In genomic region chr9:137236238-137236935, GRCh38 we compare ENCODE assay signal across 8 cellular contexts. TPM values are rescaled to one million over a fixed set of nuclear protein-coding genes. Genes with fewer than 3 reads are reported as not detected.
DNase-seq lines count a peak whose midpoint lies in the region; ATAC-seq and TF ChIP-seq lines count a peak whose summit lies in the region.

No MANE protein-coding gene starts in this region.

- H3K27ac ChIP-seq in Peyer's patch, result peak overlapping the region in 2 of 4 donors; percentile 31 to 77
- no peak overlapping the region for H3K27ac ChIP-seq in fibroblast of lung (ENCODE audit: insufficient read depth, low read length)
- no peak overlapping the region for H3K27ac ChIP-seq in neural cell (ENCODE audit: low read length)

- DNase-seq in GM03348 (ENCODE audit: low spot score), result peak; percentile 93
- DNase-seq in Kasumi-1 (lab: John Stamatoyannopoulos, UW), result peak; percentile 69 to 77
- DNase-seq in Peyer's patch, result peak; percentile 92 to 96 (median 92)
- DNase-seq in activated T-cell treated with anti-CD3 and anti-CD28 coated beads, Interleukin-2, amount 50 U/mL, for 72 hours, result peak; percentile 93 to 94
- peak; percentile 60 to 62 for DNase-seq in fibroblast of lung (ENCODE audit: low read depth in 2 of 2)
- DNase-seq in stimulated activated naive CD8-positive, alpha-beta T cell treated with anti-CD3 and anti-CD28 coated beads, Interleukin-15, Interleukin-2, amounts not matched to agents 100 U/mL and 50 U/mL, for 24 hours, result peak; percentile 97

- H3K9me3 Mint-ChIP-seq in activated T-cell treated with anti-CD3 and anti-CD28 coated beads, Interleukin-2, amount 50 U/mL, for 72 hours, result no peaks in the 10 kb centered on the region

- peak overlapping the region in 3 of 4 donors; percentile 21 to 28 (median 26) for H3K4me3 ChIP-seq in Peyer's patch
- H3K4me3 ChIP-seq in fibroblast of lung (replicated peaks in 1 of 4; ENCODE audit: control extremely low read depth in 1 of 4, insufficient read depth in 1 of 4, low read depth in 3 of 4, low read length in 4 of 4), result peak overlapping the region in 1 of 4 experiments; percentile 7
- H3K4me3 ChIP-seq in neural cell (ENCODE audit: low read length), result no peak overlapping the region

- TF ChIP-seq RAD21 in neural cell (conservative IDR thresholded peaks at IDR 0.05), result peak; percentile 58

- H3K79me2 ChIP-seq in fibroblast of lung (ENCODE audit: control insufficient read depth, insufficient read depth, low read length), result peaks cover 13% of the 10 kb centered on the region
- no peaks in the 10 kb centered on the region for H3K79me2 ChIP-seq in neural cell (replicated peaks; ENCODE audit: insufficient read depth, low read length)

- H4K20me1 ChIP-seq in fibroblast of lung (ENCODE audit: control insufficient read depth, extremely low read depth, insufficient read depth, low read length), result no peaks in the 10 kb centered on the region
- H4K20me1 ChIP-seq in neural cell (ENCODE audit: insufficient read depth), result no peaks in the 10 kb centered on the region

- peaks cover 0 to 4% (median 0%) of the 10 kb centered on the region in 4 donors for H3K9me3 ChIP-seq in Peyer's patch
- H3K9me3 ChIP-seq in fibroblast of lung (ENCODE audit: control insufficient read depth, insufficient read depth, low read depth, low read length), result no peaks in the 10 kb centered on the region
- no peaks in the 10 kb centered on the region for H3K9me3 ChIP-seq in neural cell (ENCODE audit: low read length)

- H3K36me3 ChIP-seq in Peyer's patch (no peaks in the 10 kb centered on the region), fibroblast of lung (ENCODE audit: control insufficient read depth, insufficient read depth, low read length) (no peaks in the 10 kb centered on the region), neural cell (ENCODE audit: insufficient read depth, low read length) (no peaks in the 10 kb centered on the region)

- H3K4me1 Mint-ChIP-seq in activated T-cell treated with anti-CD3 and anti-CD28 coated beads, Interleukin-2, amount 50 U/mL, for 72 hours (ENCODE audit: low read depth), result peaks cover 7% of the 10 kb centered on the region

- H3K36me3 Mint-ChIP-seq in activated T-cell treated with anti-CD3 and anti-CD28 coated beads, Interleukin-2, amount 50 U/mL, for 72 hours (ENCODE audit: insufficient read depth in 2 of 2), result peaks cover 0 to 4% of the 10 kb centered on the region in 2 donors

- H3F3A ChIP-seq in neural cell (ENCODE audit: insufficient read depth, low read length, poor library complexity, severe bottlenecking), result no peaks in the 10 kb centered on the region

- peak; percentile 26 to 35 for ATAC-seq in activated T-cell treated with anti-CD3 and anti-CD28 coated beads, Interleukin-2, amount 50 U/mL, for 72 hours (replicated peaks in 1 of 2)
- peak; percentile 38 for ATAC-seq in stimulated activated naive CD8-positive, alpha-beta T cell treated with anti-CD3 and anti-CD28 coated beads, Interleukin-15, Interleukin-2, amounts not matched to agents 100 U/mL and 50 U/mL, for 24 hours
- no peak for ATAC-seq in GM21515 (IDR thresholded peaks at IDR 0.05; ENCODE audit: unreplicated experiment)

- no peaks in the 10 kb centered on the region for H3K9me2 ChIP-seq in neural cell (ENCODE audit: insufficient read depth, low read length)

- TF ChIP-seq EP300 in neural cell (conservative IDR thresholded peaks at IDR 0.05; ENCODE audit: poor library complexity, severe bottlenecking), result no peak

- H3K4me2 ChIP-seq in fibroblast of lung (ENCODE audit: extremely low read depth, insufficient read depth, low read length) (no peak overlapping the region), neural cell (ENCODE audit: low read length) (no peak overlapping the region)

- no peak for TF ChIP-seq POLR2A in Peyer's patch (IDR thresholded peaks at IDR 0.05)

- peak overlapping the region; percentile 43 to 52 for H3K4me3 Mint-ChIP-seq in activated T-cell treated with anti-CD3 and anti-CD28 coated beads, Interleukin-2, amount 50 U/mL, for 72 hours

- no peaks in the 10 kb centered on the region for H3K27me3 Mint-ChIP-seq in activated T-cell treated with anti-CD3 and anti-CD28 coated beads, Interleukin-2, amount 50 U/mL, for 72 hours (ENCODE audit: low read depth)

- H3K4me1 ChIP-seq in Peyer's patch (peaks cover 8 to 64% (median 24%) of the 10 kb centered on the region in 4 donors), fibroblast of lung (ENCODE audit: control insufficient read depth, extremely low read depth, insufficient read depth, low read length) (peaks cover 2% of the 10 kb centered on the region)

- peak; percentile 99 to 100 (median 100) for TF ChIP-seq CTCF in Peyer's patch (IDR thresholded peaks at IDR 0.05)
- peak; percentile 79 to 81 for TF ChIP-seq CTCF in fibroblast of lung (conservative IDR thresholded peaks at IDR 0.05 in 1 of 2, IDR thresholded peaks at IDR 0.05 in 1 of 2; ENCODE audit: low read depth in 1 of 2, low read length in 2 of 2)
- TF ChIP-seq CTCF in neural cell (IDR thresholded peaks at IDR 0.05; ENCODE audit: poor library complexity, severe bottlenecking), result peak; percentile 82

- H3K9ac ChIP-seq in fibroblast of lung (ENCODE audit: insufficient read depth, low read length) (no peak overlapping the region), neural cell (ENCODE audit: low read length) (no peak overlapping the region)

- H2AFZ ChIP-seq in fibroblast of lung (ENCODE audit: low read length) (no peak overlapping the region), neural cell (ENCODE audit: low read depth, low read length) (no peak overlapping the region)

- H3K27ac Mint-ChIP-seq in activated T-cell treated with anti-CD3 and anti-CD28 coated beads, Interleukin-2, amount 50 U/mL, for 72 hours, result no peak overlapping the region

- H3K27me3 ChIP-seq in Peyer's patch, result peaks cover 0 to 4% of the 10 kb centered on the region in 2 donors
- H3K27me3 ChIP-seq in fibroblast of lung (ENCODE audit: control insufficient read depth, insufficient read depth, low read length), result no peaks in the 10 kb centered on the region
- no peaks in the 10 kb centered on the region for H3K27me3 ChIP-seq in neural cell (ENCODE audit: insufficient read depth, low read depth, low read length)

TF ChIP-seq in neural cell, 6 proteins besides CTCF, POLR2A, EP300 and RAD21 (continues in another document):
- peak; percentile 66 for TF ChIP-seq SMC3 (conservative IDR thresholded peaks at IDR 0.05; ENCODE audit: poor library complexity)
- no peak for TF ChIP-seq MXI1 (conservative IDR thresholded peaks at IDR 0.05; ENCODE audit: poor library complexity, severe bottlenecking)
- no peak for TF ChIP-seq EZH2 (IDR thresholded peaks at IDR 0.05; ENCODE audit: borderline replicate concordance, insufficient read depth, low read length, poor library complexity, severe bottlenecking)

RNA-seq across cellular contexts. Expression of gene TUBB4B, which starts 4.7 kb away (rescaled TPM):
- total RNA-seq in Peyer's patch, result 100 to 1,000 TPM; 174 to 409 (median 322) TPM
- total RNA-seq in activated T-cell treated with anti-CD3 and anti-CD28 coated beads, Interleukin-2, amount 50 U/mL, for 72 hours, result 100 to 1,000 TPM; 122 to 128 TPM
- total RNA-seq in fibroblast of lung, result 106 and 111 TPM in 2 replicates
- polyA plus RNA-seq in fibroblast of lung, result 332 and 663 TPM in 2 replicates
- 417 and 877 TPM in 2 replicates for polyA plus RNA-seq in fibroblast of lung (2012)
- 443 and 880 TPM in 2 replicates for polyA minus RNA-seq in fibroblast of lung (ENCODE audit: low replicate concordance)
- polyA plus RNA-seq in neural cell, result 60.3 and 68.8 TPM in 2 replicates
- 39.7 and 44.3 TPM in 2 replicates for polyA minus RNA-seq in neural cell

RNA-seq across cellular contexts. Expression of gene SLC34A3, which starts 5.7 kb away (rescaled TPM):
- total RNA-seq in Peyer's patch (10 to 100 TPM in 2 of 4 donors, 1 to 10 TPM in 1, not detected in 1; 4.0 to 14.8 (median 13.3) TPM), fibroblast of lung (not detected in 2 replicates)
- under 1 TPM; 0.12 to 0.14 TPM for total RNA-seq in activated T-cell treated with anti-CD3 and anti-CD28 coated beads, Interleukin-2, amount 50 U/mL, for 72 hours
- polyA plus RNA-seq in fibroblast of lung (not detected in 2 replicates), neural cell (0.12 and 0.27 TPM in 2 replicates)
- not detected in 2 replicates for polyA plus RNA-seq in fibroblast of lung (2012)
- polyA minus RNA-seq in fibroblast of lung (ENCODE audit: low replicate concordance) (not detected in 2 replicates), neural cell (not detected in 2 replicates)

RNA-seq across cellular contexts. Expression of gene RNF224, which starts 9.1 kb away (rescaled TPM):
- not detected for total RNA-seq in Peyer's patch
- total RNA-seq in activated T-cell treated with anti-CD3 and anti-CD28 coated beads, Interleukin-2, amount 50 U/mL, for 72 hours, result under 1 TPM in 1 of 2 donors, not detected in 1; 0.14 TPM
- under 0.01 TPM in 1 of 2 replicates, not detected in the other for total RNA-seq in fibroblast of lung
- not detected in 2 replicates for polyA plus RNA-seq in fibroblast of lung
- polyA plus RNA-seq in fibroblast of lung (2012), result not detected in 2 replicates
- polyA minus RNA-seq in fibroblast of lung (ENCODE audit: low replicate concordance), result not detected in 2 replicates
- polyA plus RNA-seq in neural cell, result 0.26 TPM in 1 of 2 replicates, not detected in the other
- polyA minus RNA-seq in neural cell, result 0.46 TPM in 1 of 2 replicates, not detected in the other

RNA-seq across cellular contexts. Expression of gene CYSRT1, which starts 11.4 kb away (rescaled TPM):
- 1 to 10 TPM in 2 of 4 donors, not detected in 2; 1.3 to 1.9 TPM for total RNA-seq in Peyer's patch
- total RNA-seq in activated T-cell treated with anti-CD3 and anti-CD28 coated beads, Interleukin-2, amount 50 U/mL, for 72 hours, result 1 to 10 TPM; 1.0 to 2.0 TPM
- 0.51 and 0.66 TPM in 2 replicates for total RNA-seq in fibroblast of lung
- 0.19 and 0.25 TPM in 2 replicates for polyA plus RNA-seq in fibroblast of lung
- 0.33 and 0.78 TPM in 2 replicates for polyA plus RNA-seq in fibroblast of lung (2012)
- polyA minus RNA-seq in fibroblast of lung (ENCODE audit: low replicate concordance), result not detected in 2 replicates
- polyA plus RNA-seq in neural cell, result 1.3 and 3.3 TPM in 2 replicates
- polyA minus RNA-seq in neural cell, result 1.6 and 2.9 TPM in 2 replicates

RNA-seq across cellular contexts. Expression of gene RNF208, which starts 14.3 kb away (rescaled TPM):
- total RNA-seq in Peyer's patch (1 to 10 TPM in 2 of 4 donors, not detected in 2; 4.4 to 5.9 TPM), fibroblast of lung (0.26 and 0.33 TPM in 2 replicates)
- 10 to 100 TPM in 1 of 2 donors, 1 to 10 TPM in 1; 6.6 to 10.3 TPM for total RNA-seq in activated T-cell treated with anti-CD3 and anti-CD28 coated beads, Interleukin-2, amount 50 U/mL, for 72 hours
- polyA plus RNA-seq in fibroblast of lung (0.14 and 0.34 TPM in 2 replicates), neural cell (1.2 and 1.5 TPM in 2 replicates)
- 1.8 and 6.7 TPM in 2 replicates for polyA plus RNA-seq in fibroblast of lung (2012)
- polyA minus RNA-seq in fibroblast of lung (ENCODE audit: low replicate concordance) (0.82 TPM in 1 of 2 replicates, not detected in the other), neural cell (0.97 and 1.9 TPM in 2 replicates)
